8 cellular contexts compared by ENCODE assay signal in genomic region chr17:77473615-77474226, GRCh38.
DNase-seq lines count a peak whose midpoint lies in the region; ATAC-seq and TF ChIP-seq lines count a peak whose summit lies in the region.

No MANE protein-coding gene starts in this region.

- POLR2A ChIA-PET in activated CD4-positive, alpha-beta memory T cell treated with anti-CD3 and anti-CD28 coated beads for 36 hours (lab: Charles Lee): interaction anchor here (1.2 to 5.9 kb wide), 9 partner anchors 8 to 99 kb away, joined by 4 to 114 read pairs (median 6); no protein-coding TSS in a partner anchor

- H3K4me1 Mint-ChIP-seq in activated CD8-positive, alpha-beta memory T cell treated with anti-CD3 and anti-CD28 coated beads, Interleukin-2, amount 10 ng/mL, durations not matched to agents 7 days and 5 days: peaks cover 91% of the 10 kb centered on the region
- H3K4me1 Mint-ChIP-seq in activated CD4-positive, alpha-beta memory T cell treated with anti-CD3 and anti-CD28 coated beads for 36 hours (ENCODE audit: low read depth): peaks cover 97% of the 10 kb centered on the region
- peaks cover 64% of the 10 kb centered on the region for H3K4me1 Mint-ChIP-seq in glutamatergic neuron (ENCODE audit: low read depth, unreplicated experiment)
- H3K4me1 Mint-ChIP-seq in stimulated activated naive CD8-positive, alpha-beta T cell treated with anti-CD3 and anti-CD28 coated beads, Interleukin-15, Interleukin-2, amounts not matched to agents 100 ng/mL and 50 ng/mL, for 24 hours (ENCODE audit: low read depth): peaks cover 100% of the 10 kb centered on the region

- no peaks in the 10 kb centered on the region for H3K9me3 Mint-ChIP-seq in activated CD8-positive, alpha-beta memory T cell treated with anti-CD3 and anti-CD28 coated beads, Interleukin-2, amount 10 ng/mL, durations not matched to agents 7 days and 5 days (ENCODE audit: low read depth)
- H3K9me3 Mint-ChIP-seq in activated CD4-positive, alpha-beta memory T cell treated with anti-CD3 and anti-CD28 coated beads for 36 hours: no peaks in the 10 kb centered on the region
- H3K9me3 Mint-ChIP-seq in glutamatergic neuron (ENCODE audit: unreplicated experiment): peaks cover 26% of the 10 kb centered on the region
- peaks cover 8% of the 10 kb centered on the region for H3K9me3 Mint-ChIP-seq in stimulated activated naive CD8-positive, alpha-beta T cell treated with anti-CD3 and anti-CD28 coated beads, Interleukin-15, Interleukin-2, amounts not matched to agents 100 ng/mL and 50 ng/mL, for 24 hours

- CTCF ChIA-PET in activated CD8-positive, alpha-beta memory T cell treated with anti-CD3 and anti-CD28 coated beads, Interleukin-2, amount 10 ng/mL, durations not matched to agents 7 days and 5 days (lab: Charles Lee): interaction anchor here (0.8 to 3.8 kb wide), 15 partner anchors 13 to 142 kb away, joined by 3 to 18 read pairs (median 6); no protein-coding TSS in a partner anchor
- CTCF ChIA-PET in activated CD4-positive, alpha-beta memory T cell treated with anti-CD3 and anti-CD28 coated beads for 36 hours (lab: Charles Lee): interaction anchor here (0.6 to 7.7 kb wide), 12 partner anchors 12 to 143 kb away, joined by 3 to 60 read pairs (median 12); no protein-coding TSS in a partner anchor

- intact Hi-C loops in activated CD4-positive, alpha-beta memory T cell treated with anti-CD3 and anti-CD28 coated beads for 36 hours (cut with micrococcal nuclease): loop anchor here (2.0 to 10.0 kb wide), 3 partner anchors 29 to 371 kb away; no protein-coding TSS in a partner anchor

- peak overlapping the region; percentile 80 for H3K27ac Mint-ChIP-seq in activated CD8-positive, alpha-beta memory T cell treated with anti-CD3 and anti-CD28 coated beads, Interleukin-2, amount 10 ng/mL, durations not matched to agents 7 days and 5 days
- peak overlapping the region; percentile 86 for H3K27ac Mint-ChIP-seq in activated CD4-positive, alpha-beta memory T cell treated with anti-CD3 and anti-CD28 coated beads for 36 hours
- H3K27ac Mint-ChIP-seq in glutamatergic neuron (ENCODE audit: unreplicated experiment): no peak overlapping the region
- H3K27ac Mint-ChIP-seq in stimulated activated naive CD8-positive, alpha-beta T cell treated with anti-CD3 and anti-CD28 coated beads, Interleukin-15, Interleukin-2, amounts not matched to agents 100 ng/mL and 50 ng/mL, for 24 hours: peak overlapping the region; percentile 86

- DNase-seq in activated CD8-positive, alpha-beta memory T cell treated with anti-CD3 and anti-CD28 coated beads, Interleukin-2, amount 10 ng/mL, durations not matched to agents 7 days and 5 days: peak; percentile 67
- no peak for DNase-seq in activated CD8-positive, alpha-beta memory T cell treated with anti-CD3 and anti-CD28 coated beads, Interleukin-2, amount 50 U/mL, for 4 hours
- peak; percentile 76 for DNase-seq in activated CD4-positive, alpha-beta memory T cell treated with anti-CD3 and anti-CD28 coated beads for 36 hours
- DNase-seq in glutamatergic neuron: no peak
- DNase-seq in DMS 273 (lab: John Stamatoyannopoulos, UW; ENCODE audit: unreplicated experiment): no peak

- ATAC-seq in activated CD8-positive, alpha-beta memory T cell treated with anti-CD3 and anti-CD28 coated beads, Interleukin-2, amount 10 ng/mL, durations not matched to agents 7 days and 5 days: peak; percentile 31
- ATAC-seq in HG03520 (IDR thresholded peaks at IDR 0.05; ENCODE audit: unreplicated experiment) (no peak), GM21526 (IDR thresholded peaks at IDR 0.05; ENCODE audit: low FRiP score, unreplicated experiment) (no peak)

- H3K36me3 Mint-ChIP-seq in activated CD8-positive, alpha-beta memory T cell treated with anti-CD3 and anti-CD28 coated beads, Interleukin-2, amount 10 ng/mL, durations not matched to agents 7 days and 5 days: peaks cover 47% of the 10 kb centered on the region
- H3K36me3 Mint-ChIP-seq in activated CD4-positive, alpha-beta memory T cell treated with anti-CD3 and anti-CD28 coated beads for 36 hours: peaks cover 43% of the 10 kb centered on the region
- peaks cover 8% of the 10 kb centered on the region for H3K36me3 Mint-ChIP-seq in glutamatergic neuron (ENCODE audit: unreplicated experiment)
- H3K36me3 Mint-ChIP-seq in stimulated activated naive CD8-positive, alpha-beta T cell treated with anti-CD3 and anti-CD28 coated beads, Interleukin-15, Interleukin-2, amounts not matched to agents 100 ng/mL and 50 ng/mL, for 24 hours (ENCODE audit: low read depth): peaks cover 55% of the 10 kb centered on the region

- H3K4me3 Mint-ChIP-seq in activated CD8-positive, alpha-beta memory T cell treated with anti-CD3 and anti-CD28 coated beads, Interleukin-2, amount 10 ng/mL, durations not matched to agents 7 days and 5 days: peak overlapping the region; percentile 4
- H3K4me3 Mint-ChIP-seq in activated CD4-positive, alpha-beta memory T cell treated with anti-CD3 and anti-CD28 coated beads for 36 hours: peak overlapping the region; percentile 7
- peak overlapping the region; percentile 31 for H3K4me3 Mint-ChIP-seq in glutamatergic neuron (ENCODE audit: unreplicated experiment)
- H3K4me3 Mint-ChIP-seq in stimulated activated naive CD8-positive, alpha-beta T cell treated with anti-CD3 and anti-CD28 coated beads, Interleukin-15, Interleukin-2, amounts not matched to agents 100 ng/mL and 50 ng/mL, for 24 hours: peak overlapping the region; percentile 53

- H3K27me3 Mint-ChIP-seq in activated CD8-positive, alpha-beta memory T cell treated with anti-CD3 and anti-CD28 coated beads, Interleukin-2, amount 10 ng/mL, durations not matched to agents 7 days and 5 days: no peaks in the 10 kb centered on the region
- H3K27me3 Mint-ChIP-seq in activated CD4-positive, alpha-beta memory T cell treated with anti-CD3 and anti-CD28 coated beads for 36 hours: no peaks in the 10 kb centered on the region
- peaks cover 24% of the 10 kb centered on the region for H3K27me3 Mint-ChIP-seq in glutamatergic neuron (ENCODE audit: unreplicated experiment)
- no peaks in the 10 kb centered on the region for H3K27me3 Mint-ChIP-seq in stimulated activated naive CD8-positive, alpha-beta T cell treated with anti-CD3 and anti-CD28 coated beads, Interleukin-15, Interleukin-2, amounts not matched to agents 100 ng/mL and 50 ng/mL, for 24 hours

- TF ChIP-seq CTCF in glutamatergic neuron (IDR thresholded peaks at IDR 0.05; ENCODE audit: partially characterized antibody, unreplicated experiment): no peak

Comparison
In these comparisons a context has a peak if more than half of its experiments do, and no peak if none do; other contexts are left out.
1. DNase-seq: peak in activated CD8-positive, alpha-beta memory T cell treated with anti-CD3 and anti-CD28 coated beads, Interleukin-2, amount 10 ng/mL, durations not matched to agents 7 days and 5 days (single experiment) and activated CD4-positive, alpha-beta memory T cell treated with anti-CD3 and anti-CD28 coated beads for 36 hours (single experiment); none in activated CD8-positive, alpha-beta memory T cell treated with anti-CD3 and anti-CD28 coated beads, Interleukin-2, amount 50 U/mL, for 4 hours (single experiment), glutamatergic neuron (single experiment) and DMS 273 (single experiment).
2. Peak in every context shown above with its lines, with median percentiles within 50 percentile points of each other: H3K4me3 Mint-ChIP-seq.